In genomic region chr4:89836897-89837384, GRCh38 we compare ENCODE assay signal across 8 cellular contexts. TPM values are rescaled to one million over a fixed set of nuclear protein-coding genes. Genes with fewer than 3 reads are reported as not detected.
DNase-seq lines count a peak whose midpoint lies in the region; ATAC-seq and TF ChIP-seq lines count a peak whose summit lies in the region.

Gene SNCA (minus strand): TSS chr4:89837161. CDS start chr4:89835667, 1,494 bp downstream.

- no peak for TF ChIP-seq CTCF in psoas muscle (IDR thresholded peaks at IDR 0.05)

- peak in 2 of 4 donors; percentile 35 for ATAC-seq in psoas muscle
- no peak for ATAC-seq in HG03457 (IDR thresholded peaks at IDR 0.05; ENCODE audit: unreplicated experiment)

- H3K36me3 ChIP-seq in psoas muscle (ENCODE audit: insufficient read depth in 1 of 2, low read depth in 1 of 2): no peaks in the 10 kb centered on the region

- H3K27ac ChIP-seq in caudate nucleus (ENCODE audit: low read depth, low read length): peak within 1 kb of the TSS; percentile 89
- H3K27ac ChIP-seq in psoas muscle: no peak within 1 kb of the TSS

- no peaks in the 10 kb centered on the region for H3K9me3 ChIP-seq in psoas muscle

- peaks cover 6 to 43% (median 8%) of the 10 kb centered on the region in 3 donors for H3K27me3 ChIP-seq in psoas muscle (ENCODE audit: insufficient read depth in 3 of 3, low read length in 2 of 3)

- H3K4me1 ChIP-seq in psoas muscle: no peaks in the 10 kb centered on the region

- intact Hi-C loops in psoas muscle (cut with DNase I): no loop called here

- DNase-seq in EL (peak; percentile 19), Kasumi-1 (lab: John Stamatoyannopoulos, UW) (peak; percentile 86 to 89), T-helper 1 cell (peak in 3 of 5 donors; percentile 10 to 15 (median 14)), caudate nucleus (lab: John Stamatoyannopoulos, UW) (peak in 59 of 61 donors; percentile 49 to 90 (median 80)), iPS DF 4.7 (ENCODE audit: extremely low read depth, low spot score) (peak; percentile 44), psoas muscle (peak; percentile 35 to 60), 8988T (no peak)

- WGBS in psoas muscle, 3 donors: 0 to 1% (median 1%) methylated on average over 40 to 48 of the region's 48 CpGs

- peak within 1 kb of the TSS; percentile 63 for H3K4me3 ChIP-seq in psoas muscle

RNA-seq across cellular contexts. Expression of gene SNCA, which starts in this region (rescaled TPM):
- 1 to 10 TPM in 3 of 4 donors, under 1 TPM in 1; 0.56 to 4.6 (median 1.6) TPM for total RNA-seq in psoas muscle
- polyA plus RNA-seq in psoas muscle: under 1 TPM; 0.27 to 0.83 (median 0.57) TPM
